Comparison of ENCODE assay signal across 20 cellular contexts in the genomic region with DNA sequence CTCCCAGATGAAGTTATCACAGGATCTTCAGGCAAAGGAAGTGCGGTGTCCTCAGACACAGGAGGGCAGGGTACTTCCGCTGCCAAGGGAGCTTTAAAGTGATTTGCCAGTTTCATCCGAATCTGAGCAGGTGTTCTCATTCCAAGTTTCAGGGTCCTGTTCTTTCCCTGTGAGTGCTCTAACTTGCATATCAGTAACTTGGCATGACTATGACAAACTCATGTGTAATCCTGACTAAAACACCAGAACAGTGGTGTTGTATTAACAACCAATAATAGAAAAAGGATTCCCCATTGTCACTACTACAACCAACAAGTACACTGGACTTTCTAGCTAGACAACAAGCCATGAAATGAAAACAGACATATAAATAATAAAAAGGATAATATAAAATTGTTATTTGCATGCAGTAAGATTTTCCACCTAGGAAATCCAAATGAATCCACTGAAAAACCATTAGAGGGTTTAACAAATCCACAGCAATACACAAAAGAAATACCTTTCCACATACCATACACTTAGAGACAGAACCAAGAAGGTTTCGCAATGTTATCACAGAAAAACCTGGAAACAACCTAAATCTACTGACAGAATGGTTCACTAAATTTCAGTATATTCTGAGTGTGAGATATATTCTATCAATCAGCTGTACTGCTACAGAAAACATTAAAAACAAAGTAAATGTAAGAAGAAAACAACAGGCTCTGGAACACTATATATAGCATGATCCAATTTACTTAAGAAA. TPM values are rescaled to one million over a fixed set of nuclear protein-coding genes. Genes with fewer than 3 reads are reported as not detected.
DNase-seq lines count a peak whose midpoint lies in the region; ATAC-seq, FAIRE-seq and TF ChIP-seq lines count a peak whose summit lies in the region.
"Had no signal": no experiment of that assay in that cellular context is flagged by ENCODE, and none has a peak within 500 bp of the region (broad histone marks: within the 10 kb centered on the region; RNA-seq: fewer than 3 reads in every experiment).

No MANE protein-coding gene starts in this region.

- H3K27ac Mint-ChIP-seq in HFFc6 = peak overlapping the region; percentile 22; the same call in 1 of the 2 replicates
- H3K27ac Mint-ChIP-seq: CD8-positive, alpha-beta T cell had no signal

- H3K4me1 Mint-ChIP-seq in HFFc6 (ENCODE audit: low read depth) = peaks cover 33% of the 10 kb centered on the region

- H3K36me3 ChIP-seq in bronchial epithelial cell (ENCODE audit: control insufficient read depth, insufficient read depth, low read length) = no peaks in the 10 kb centered on the region
- H3K36me3 ChIP-seq: BLaER1 treated with 17β-estradiol and CSF1 and Interleukin-3, amounts not matched to agents 10 nM and 100 nM; HAP-1 had no signal

- H3K9me3 Mint-ChIP-seq in HFFc6 = no peaks in the 10 kb centered on the region
- H3K9me3 Mint-ChIP-seq: CD8-positive, alpha-beta T cell had no signal

- peak overlapping the region; percentile 62 for H3K27ac ChIP-seq in foreskin keratinocyte
- H3K27ac ChIP-seq: BLaER1 treated with 17β-estradiol and CSF1 and Interleukin-3, amounts not matched to agents 10 nM and 100 nM; KMS-11; SK-N-MC had no signal

- TF ChIP-seq CTCF in HFFc6 (IDR thresholded peaks at IDR 0.05) (no peak), bronchial epithelial cell (IDR thresholded peaks at IDR 0.05; ENCODE audit: insufficient read depth, low read length, severe bottlenecking) (no peak), foreskin keratinocyte (conservative IDR thresholded peaks at IDR 0.05) (no peak)

- no peaks in the 10 kb centered on the region for H3K36me3 Mint-ChIP-seq in HFFc6 (ENCODE audit: low read depth)

- no peaks in the 10 kb centered on the region for H3K4me1 ChIP-seq in foreskin keratinocyte
- H3K4me1 ChIP-seq: HAP-1 had no signal

- no peaks in the 10 kb centered on the region for H3K27me3 Mint-ChIP-seq in HFFc6 (ENCODE audit: insufficient read depth)

- no peak overlapping the region for H3K4me3 ChIP-seq in bronchial epithelial cell (ENCODE audit: low read depth, low read length)
- H3K4me3 ChIP-seq: BLaER1 treated with 17β-estradiol and CSF1 and Interleukin-3, amounts not matched to agents 10 nM and 100 nM; HAP-1; SK-N-MC had no signal

- FAIRE-seq in bronchial epithelial cell (lab: Jason Lieb, UNC) = no peak
- FAIRE-seq: RCC 7860 had no signal

- ATAC-seq in foreskin keratinocyte = no peak
- no peak for ATAC-seq in activated CD4-positive, CD25-positive, alpha-beta regulatory T cell treated with anti-CD3 and anti-CD28 coated beads, Interleukin-2, amount 50 U/mL, for 24 hours
- ATAC-seq: CD8-positive, alpha-beta T cell had no signal

- no peak overlapping the region for H3K4me3 Mint-ChIP-seq in HFFc6
- H3K4me3 Mint-ChIP-seq: CD8-positive, alpha-beta T cell had no signal

- no peaks in the 10 kb centered on the region for H3K27me3 ChIP-seq in bronchial epithelial cell (ENCODE audit: control insufficient read depth, insufficient read depth, low read length)
- no peaks in the 10 kb centered on the region for H3K27me3 ChIP-seq in foreskin keratinocyte
- H3K27me3 ChIP-seq: BLaER1 treated with 17β-estradiol and CSF1 and Interleukin-3, amounts not matched to agents 10 nM and 100 nM had no signal

- DNase-seq in A172 (ENCODE audit: low spot score) = peak; percentile 6
- DNase-seq in HFFc6 = peak; percentile 5
- DNase-seq in bronchial epithelial cell (ENCODE audit: low read depth) = peak; percentile 34
- peak in 1 of 2 donors; percentile 12 for DNase-seq in foreskin keratinocyte
- no peak for DNase-seq in COLO668 (lab: John Stamatoyannopoulos, UW; ENCODE audit: unreplicated experiment)
- no peak for DNase-seq in EL
- DNase-seq: CD8-positive, alpha-beta T cell; MV-4-11; NCI-H1694 treated with DMSO at 0.1 percent for 48 hours; NCI-H2107; NCI-H2227 treated with DMSO at 0.1 percent for 48 hours; NCI-H510A treated with DMSO at 0.1 percent for 48 hours; NCI-H774; Right ventricle myocardium superior had no signal

RNA-seq across cellular contexts. Expression of a gene that starts 40.9 kb away (rescaled TPM):
- total RNA-seq in A172 (2014; rRNA removed; shearing (Covaris generic)) = 720 and 850 TPM in 2 replicates
- 1,000 to 10,000 TPM in 3 of 6 experiments, 100 to 1,000 TPM in 3; 832 to 1,041 (median 991) TPM for total RNA-seq in HFFc6 (2021; fragmentation: NEBNext Ultra II Directional; extraction: Animal tissue kit (Norgen Biotek cat#: 25700))
- total RNA-seq in bronchial epithelial cell (648 and 676 TPM in 2 replicates), foreskin keratinocyte (1,189 and 1,229 TPM in 2 replicates)
- polyA plus RNA-seq in foreskin keratinocyte = 1,932 and 1,962 TPM in 2 replicates

RNA-seq across cellular contexts. Expression of a gene that starts 50.9 kb away (rescaled TPM):
- 3.5 and 5.7 TPM in 2 replicates for total RNA-seq in A172 (2014; rRNA removed; shearing (Covaris generic))
- 1 to 10 TPM; 4.8 to 8.1 (median 6.4) TPM for total RNA-seq in HFFc6 (2021; fragmentation: NEBNext Ultra II Directional; extraction: Animal tissue kit (Norgen Biotek cat#: 25700))
- total RNA-seq in bronchial epithelial cell = 3.9 and 4.7 TPM in 2 replicates
- total RNA-seq in foreskin keratinocyte = 3.5 and 4.5 TPM in 2 replicates
- 0.75 and 0.93 TPM in 2 replicates for polyA plus RNA-seq in foreskin keratinocyte

Comparison
In these comparisons a context has a peak if more than half of its experiments do, and no peak if none do; other contexts are left out.
1. DNase-seq: peak in A172 (single experiment), HFFc6 (single experiment) and bronchial epithelial cell (single experiment); none in COLO668 (single experiment) and EL (single experiment).